Comparison of ENCODE assay signal across 23 cellular contexts in the genomic region with DNA sequence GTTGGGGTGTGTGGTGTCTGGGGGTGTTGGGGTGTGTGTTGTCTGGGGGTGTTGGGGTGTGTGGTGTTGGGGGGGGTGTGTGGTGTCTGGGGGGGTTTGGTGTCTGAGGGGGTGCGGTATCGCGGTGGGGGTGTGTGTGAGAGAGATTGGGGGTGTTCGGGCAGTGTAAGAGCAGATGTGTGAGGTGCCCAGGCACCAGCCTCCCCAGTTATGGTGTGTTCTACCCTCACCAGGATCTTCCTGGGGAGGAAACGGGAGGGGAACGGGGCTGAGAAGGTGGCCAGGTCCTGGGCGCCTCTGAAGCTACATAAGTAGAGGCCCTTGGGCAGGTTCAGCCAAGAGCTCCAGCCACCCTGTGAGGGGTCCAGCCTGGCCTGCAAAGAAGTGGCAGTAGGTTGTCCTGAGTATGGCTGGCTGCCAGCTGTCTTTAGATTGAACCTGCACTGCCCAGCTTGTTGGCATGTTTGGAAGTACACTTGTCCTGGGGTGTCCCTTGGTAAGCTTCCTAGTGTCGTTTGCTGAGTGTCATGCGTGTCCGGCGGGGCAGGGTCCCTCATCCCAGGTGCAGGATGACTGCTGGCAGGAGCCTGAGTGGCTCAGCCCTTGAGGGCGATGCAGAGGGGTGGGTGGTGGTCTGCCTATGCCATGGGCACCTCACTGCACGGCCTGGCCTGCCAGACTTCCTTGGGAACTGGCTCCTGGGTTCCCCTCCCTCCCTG. TPM values are rescaled to one million over a fixed set of nuclear protein-coding genes. Genes with fewer than 3 reads are reported as not detected.
A peak's percentile ranks its signal among the peaks of the same experiment; 100 is the strongest.
DNase-seq lines count a peak whose midpoint lies in the region; ATAC-seq and TF ChIP-seq lines count a peak whose summit lies in the region.
"Had no signal": no experiment of that assay in that cellular context is flagged by ENCODE, and none has a peak within 500 bp of the region (broad histone marks: within the 10 kb centered on the region; RNA-seq: fewer than 3 reads in every experiment).

No MANE protein-coding gene starts in this region.

- TF ChIP-seq CTCF in HEK293 (tag by site-specific recombination; IDR thresholded peaks at IDR 0.05) = no peak

- CTCF ChIA-PET in HEK293 (lab: Yijun Ruan, JAX) = no interaction called here

- ATAC-seq in activated T-cell treated with anti-CD3 and anti-CD28 coated beads, Interleukin-2, amount 50 U/mL, for 4 hours = no peak
- ATAC-seq in effector memory CD8-positive, alpha-beta T cell (replicated peaks) = peak; percentile 51
- ATAC-seq in stimulated activated memory B cell treated with anti-CD40 and anti-IgM and Interleukin-4, amounts not matched to agents 10 μg/mL and 1 μg/mL and 100 μg/mL, for 72 hours = no peak

- intact Hi-C loops in activated T-helper 1 cell treated with anti-CD3 and anti-CD28 coated beads, Interleukin-12 subunit alpha, Interleukin-12 subunit beta, Interleukin-2, Interleukin-4 antibody, amounts not matched to agents 30 ng/mL and 10 ng/mL and 1 ng/mL, durations not matched to agents 14 hours and 24 hours and 36 hours (cut with micrococcal nuclease) = no loop called here

- H3K27me3 Mint-ChIP-seq in activated T-cell treated with anti-CD3 and anti-CD28 coated beads, Interleukin-2, amount 50 U/mL, for 24 hours = no peaks in the 10 kb centered on the region
- no peaks in the 10 kb centered on the region for H3K27me3 Mint-ChIP-seq in activated T-cell treated with anti-CD3 and anti-CD28 coated beads, Interleukin-2, amount 50 U/mL, for 4 hours (ENCODE audit: low read depth)
- H3K27me3 Mint-ChIP-seq in effector memory CD8-positive, alpha-beta T cell = no peaks in the 10 kb centered on the region
- no peaks in the 10 kb centered on the region for H3K27me3 Mint-ChIP-seq in stimulated activated memory B cell treated with anti-CD40 and anti-IgM and Interleukin-4, amounts not matched to agents 10 μg/mL and 1 μg/mL and 100 μg/mL, for 72 hours
- H3K27me3 Mint-ChIP-seq in activated T-helper 1 cell treated with anti-CD3 and anti-CD28 coated beads, Interleukin-12 subunit alpha, Interleukin-12 subunit beta, Interleukin-2, Interleukin-4 antibody, amounts not matched to agents 30 ng/mL and 10 ng/mL and 1 ng/mL, durations not matched to agents 14 hours and 24 hours and 36 hours (ENCODE audit: insufficient read depth) = no peaks in the 10 kb centered on the region

- no peak overlapping the region for H3K27ac ChIP-seq in HEK293 (ENCODE audit: extremely low read depth, low read depth, low read length)
- H3K27ac ChIP-seq: 22Rv1, HL-60 had no signal

- POLR2A ChIA-PET in HEK293 (lab: Yijun Ruan, JAX) = interaction anchor here (1.1 kb wide), 1 partner anchor 42 kb away, joined by 3 read pairs; no protein-coding TSS in a partner anchor

- peaks cover 92% of the 10 kb centered on the region for H3K36me3 Mint-ChIP-seq in activated T-cell treated with anti-CD3 and anti-CD28 coated beads, Interleukin-2, amount 50 U/mL, for 24 hours (ENCODE audit: low read depth)
- H3K36me3 Mint-ChIP-seq in activated T-cell treated with anti-CD3 and anti-CD28 coated beads, Interleukin-2, amount 50 U/mL, for 4 hours (ENCODE audit: insufficient read depth) = peaks cover 30% of the 10 kb centered on the region
- peaks cover 62% of the 10 kb centered on the region for H3K36me3 Mint-ChIP-seq in effector memory CD8-positive, alpha-beta T cell (ENCODE audit: insufficient read depth)
- peaks cover 45% of the 10 kb centered on the region for H3K36me3 Mint-ChIP-seq in stimulated activated memory B cell treated with anti-CD40 and anti-IgM and Interleukin-4, amounts not matched to agents 10 μg/mL and 1 μg/mL and 100 μg/mL, for 72 hours
- H3K36me3 Mint-ChIP-seq in activated T-helper 1 cell treated with anti-CD3 and anti-CD28 coated beads, Interleukin-12 subunit alpha, Interleukin-12 subunit beta, Interleukin-2, Interleukin-4 antibody, amounts not matched to agents 30 ng/mL and 10 ng/mL and 1 ng/mL, durations not matched to agents 14 hours and 24 hours and 36 hours (ENCODE audit: low read depth) = peaks cover 54% of the 10 kb centered on the region

- peak overlapping the region; percentile 81 for H3K27ac Mint-ChIP-seq in activated T-cell treated with anti-CD3 and anti-CD28 coated beads, Interleukin-2, amount 50 U/mL, for 24 hours
- peak overlapping the region; percentile 91 to 95 for H3K27ac Mint-ChIP-seq in effector memory CD8-positive, alpha-beta T cell
- H3K27ac Mint-ChIP-seq in stimulated activated memory B cell treated with anti-CD40 and anti-IgM and Interleukin-4, amounts not matched to agents 10 μg/mL and 1 μg/mL and 100 μg/mL, for 72 hours = peak overlapping the region; percentile 32
- no peak overlapping the region for H3K27ac Mint-ChIP-seq in activated T-helper 1 cell treated with anti-CD3 and anti-CD28 coated beads, Interleukin-12 subunit alpha, Interleukin-12 subunit beta, Interleukin-2, Interleukin-4 antibody, amounts not matched to agents 30 ng/mL and 10 ng/mL and 1 ng/mL, durations not matched to agents 14 hours and 24 hours and 36 hours

- H3K4me1 ChIP-seq in HEK293 (ENCODE audit: control insufficient read depth, insufficient read depth, low read length) = no peaks in the 10 kb centered on the region

- H3K9me3 ChIP-seq in HEK293 (ENCODE audit: control insufficient read depth, insufficient read depth, low read depth, low read length) = no peaks in the 10 kb centered on the region
- H3K9me3 ChIP-seq: HAP-1 had no signal

- DNase-seq in activated T-cell treated with anti-CD3 and anti-CD28 coated beads, Interleukin-2, amount 50 U/mL, for 24 hours = no peak
- no peak for DNase-seq in activated T-cell treated with anti-CD3 and anti-CD28 coated beads, Interleukin-2, amount 50 U/mL, for 4 hours
- DNase-seq in effector memory CD8-positive, alpha-beta T cell = no peak
- no peak for DNase-seq in T1000 (lab: John Stamatoyannopoulos, UW)
- DNase-seq in activated T-helper 1 cell treated with anti-CD3 and anti-CD28 coated beads, Interleukin-12 subunit alpha, Interleukin-12 subunit beta, Interleukin-2, Interleukin-4 antibody, amounts not matched to agents 30 ng/mL and 10 ng/mL and 1 ng/mL, durations not matched to agents 14 hours and 24 hours and 36 hours (ENCODE audit: low spot score) = no peak
- DNase-seq in DMS153 treated with DMSO at 0.1 percent for 48 hours (lab: John Stamatoyannopoulos, UW; ENCODE audit: unreplicated experiment) = no peak
- DNase-seq: AML-193, DMS153, IMR-90, Karpas-422, NCI-H1048, NCI-H1436, NCI-H1930, NCI-H226, NCI-H524, NCI-H82, OCI-M1, SHP77 had no signal

- no peak overlapping the region for H3K4me3 ChIP-seq in HEK293 (ENCODE audit: low read depth, low read length)
- H3K4me3 ChIP-seq: HAP-1 had no signal

- peaks cover 53% of the 10 kb centered on the region for H3K4me1 Mint-ChIP-seq in activated T-cell treated with anti-CD3 and anti-CD28 coated beads, Interleukin-2, amount 50 U/mL, for 24 hours (ENCODE audit: low read depth)
- H3K4me1 Mint-ChIP-seq in activated T-cell treated with anti-CD3 and anti-CD28 coated beads, Interleukin-2, amount 50 U/mL, for 4 hours (ENCODE audit: low read depth) = peaks cover 33% of the 10 kb centered on the region
- peaks cover 13 to 29% of the 10 kb centered on the region in 2 donors for H3K4me1 Mint-ChIP-seq in effector memory CD8-positive, alpha-beta T cell (ENCODE audit: low read depth in 2 of 2)
- H3K4me1 Mint-ChIP-seq in stimulated activated memory B cell treated with anti-CD40 and anti-IgM and Interleukin-4, amounts not matched to agents 10 μg/mL and 1 μg/mL and 100 μg/mL, for 72 hours = peaks cover 60% of the 10 kb centered on the region
- H3K4me1 Mint-ChIP-seq in activated T-helper 1 cell treated with anti-CD3 and anti-CD28 coated beads, Interleukin-12 subunit alpha, Interleukin-12 subunit beta, Interleukin-2, Interleukin-4 antibody, amounts not matched to agents 30 ng/mL and 10 ng/mL and 1 ng/mL, durations not matched to agents 14 hours and 24 hours and 36 hours (ENCODE audit: low read depth) = peaks cover 15% of the 10 kb centered on the region

- no peak overlapping the region for H3K4me3 Mint-ChIP-seq in activated T-cell treated with anti-CD3 and anti-CD28 coated beads, Interleukin-2, amount 50 U/mL, for 24 hours
- no peak overlapping the region for H3K4me3 Mint-ChIP-seq in activated T-cell treated with anti-CD3 and anti-CD28 coated beads, Interleukin-2, amount 50 U/mL, for 4 hours
- peak overlapping the region; percentile 50 to 56 for H3K4me3 Mint-ChIP-seq in effector memory CD8-positive, alpha-beta T cell
- H3K4me3 Mint-ChIP-seq in stimulated activated memory B cell treated with anti-CD40 and anti-IgM and Interleukin-4, amounts not matched to agents 10 μg/mL and 1 μg/mL and 100 μg/mL, for 72 hours = no peak overlapping the region
- H3K4me3 Mint-ChIP-seq in activated T-helper 1 cell treated with anti-CD3 and anti-CD28 coated beads, Interleukin-12 subunit alpha, Interleukin-12 subunit beta, Interleukin-2, Interleukin-4 antibody, amounts not matched to agents 30 ng/mL and 10 ng/mL and 1 ng/mL, durations not matched to agents 14 hours and 24 hours and 36 hours = no peak overlapping the region

- no peaks in the 10 kb centered on the region for H3K9me3 Mint-ChIP-seq in activated T-cell treated with anti-CD3 and anti-CD28 coated beads, Interleukin-2, amount 50 U/mL, for 24 hours
- no peaks in the 10 kb centered on the region for H3K9me3 Mint-ChIP-seq in activated T-cell treated with anti-CD3 and anti-CD28 coated beads, Interleukin-2, amount 50 U/mL, for 4 hours
- H3K9me3 Mint-ChIP-seq in effector memory CD8-positive, alpha-beta T cell = peaks cover 0 to 2% of the 10 kb centered on the region in 2 donors
- H3K9me3 Mint-ChIP-seq in stimulated activated memory B cell treated with anti-CD40 and anti-IgM and Interleukin-4, amounts not matched to agents 10 μg/mL and 1 μg/mL and 100 μg/mL, for 72 hours = no peaks in the 10 kb centered on the region
- H3K9me3 Mint-ChIP-seq in activated T-helper 1 cell treated with anti-CD3 and anti-CD28 coated beads, Interleukin-12 subunit alpha, Interleukin-12 subunit beta, Interleukin-2, Interleukin-4 antibody, amounts not matched to agents 30 ng/mL and 10 ng/mL and 1 ng/mL, durations not matched to agents 14 hours and 24 hours and 36 hours = no peaks in the 10 kb centered on the region

- H3K36me3 ChIP-seq in HEK293 (ENCODE audit: control insufficient read depth in 2 of 2, insufficient read depth in 1 of 2, low read length in 2 of 2) = peaks cover 34 to 98% of the 10 kb centered on the region in 2 experiments

RNA-seq across cellular contexts. Expression of gene TRMT2A, which starts 6.5 kb away (rescaled TPM):
- total RNA-seq in activated T-cell treated with anti-CD3 and anti-CD28 coated beads, Interleukin-2, amount 50 U/mL, for 4 hours = 100 to 1,000 TPM; 143 to 161 (median 146) TPM
- total RNA-seq in activated T-helper 1 cell treated with anti-CD3 and anti-CD28 coated beads, Interleukin-12 subunit alpha, Interleukin-12 subunit beta, Interleukin-2, Interleukin-4 antibody, amounts not matched to agents 30 ng/mL and 10 ng/mL and 1 ng/mL, durations not matched to agents 14 hours and 24 hours and 36 hours = 142 and 161 TPM in 2 replicates

RNA-seq across cellular contexts. Expression of gene RANBP1, which starts 7.6 kb away (rescaled TPM):
- total RNA-seq in activated T-cell treated with anti-CD3 and anti-CD28 coated beads, Interleukin-2, amount 50 U/mL, for 4 hours = 100 to 1,000 TPM; 453 to 533 (median 503) TPM
- total RNA-seq in activated T-helper 1 cell treated with anti-CD3 and anti-CD28 coated beads, Interleukin-12 subunit alpha, Interleukin-12 subunit beta, Interleukin-2, Interleukin-4 antibody, amounts not matched to agents 30 ng/mL and 10 ng/mL and 1 ng/mL, durations not matched to agents 14 hours and 24 hours and 36 hours = 509 and 524 TPM in 2 replicates

RNA-seq across cellular contexts. Expression of gene ZDHHC8, which starts 8.1 kb away (rescaled TPM):
- 10 to 100 TPM; 88.2 to 99.5 (median 89.5) TPM for total RNA-seq in activated T-cell treated with anti-CD3 and anti-CD28 coated beads, Interleukin-2, amount 50 U/mL, for 4 hours
- total RNA-seq in activated T-helper 1 cell treated with anti-CD3 and anti-CD28 coated beads, Interleukin-12 subunit alpha, Interleukin-12 subunit beta, Interleukin-2, Interleukin-4 antibody, amounts not matched to agents 30 ng/mL and 10 ng/mL and 1 ng/mL, durations not matched to agents 14 hours and 24 hours and 36 hours = 83.9 and 92.3 TPM in 2 replicates

RNA-seq across cellular contexts. Expression of gene CCDC188, which starts 27.3 kb away (rescaled TPM):
- not detected for total RNA-seq in activated T-cell treated with anti-CD3 and anti-CD28 coated beads, Interleukin-2, amount 50 U/mL, for 4 hours
- total RNA-seq in activated T-helper 1 cell treated with anti-CD3 and anti-CD28 coated beads, Interleukin-12 subunit alpha, Interleukin-12 subunit beta, Interleukin-2, Interleukin-4 antibody, amounts not matched to agents 30 ng/mL and 10 ng/mL and 1 ng/mL, durations not matched to agents 14 hours and 24 hours and 36 hours = 0.26 TPM in 1 of 2 replicates, not detected in the other
- total RNA-seq: IMR-90 had no signal

RNA-seq across cellular contexts. Expression of gene DGCR8, which starts 43.5 kb away (rescaled TPM):
- 10 to 100 TPM; 56.2 to 65.3 (median 60.9) TPM for total RNA-seq in activated T-cell treated with anti-CD3 and anti-CD28 coated beads, Interleukin-2, amount 50 U/mL, for 4 hours
- 79.3 and 81.0 TPM in 2 replicates for total RNA-seq in activated T-helper 1 cell treated with anti-CD3 and anti-CD28 coated beads, Interleukin-12 subunit alpha, Interleukin-12 subunit beta, Interleukin-2, Interleukin-4 antibody, amounts not matched to agents 30 ng/mL and 10 ng/mL and 1 ng/mL, durations not matched to agents 14 hours and 24 hours and 36 hours

Comparison
In these comparisons a context has a peak if more than half of its experiments do, and no peak if none do; other contexts are left out.
1. H3K4me3 Mint-ChIP-seq: peak in effector memory CD8-positive, alpha-beta T cell (2 of 2); none in activated T-cell treated with anti-CD3 and anti-CD28 coated beads, Interleukin-2, amount 50 U/mL, for 24 hours (single experiment), activated T-cell treated with anti-CD3 and anti-CD28 coated beads, Interleukin-2, amount 50 U/mL, for 4 hours (single experiment), stimulated activated memory B cell treated with anti-CD40 and anti-IgM and Interleukin-4, amounts not matched to agents 10 μg/mL and 1 μg/mL and 100 μg/mL, for 72 hours (single experiment) and activated T-helper 1 cell treated with anti-CD3 and anti-CD28 coated beads, Interleukin-12 subunit alpha, Interleukin-12 subunit beta, Interleukin-2, Interleukin-4 antibody, amounts not matched to agents 30 ng/mL and 10 ng/mL and 1 ng/mL, durations not matched to agents 14 hours and 24 hours and 36 hours (single experiment).